In genomic region chr2:138827426-138828054, GRCh38 we compare ENCODE assay signal across 8 cellular contexts. TPM values are rescaled to one million over a fixed set of nuclear protein-coding genes. Genes with fewer than 3 reads are reported as not detected.
DNase-seq lines count a peak whose midpoint lies in the region; ATAC-seq and TF ChIP-seq lines count a peak whose summit lies in the region.
"Had no signal": no experiment of that assay in that cellular context is flagged by ENCODE, and none has a peak within 500 bp of the region (broad histone marks: within the 10 kb centered on the region; RNA-seq: fewer than 3 reads in every experiment).

No MANE protein-coding gene starts in this region.

- peaks cover 3% of the 10 kb centered on the region for H3K4me1 Mint-ChIP-seq in brain
- H3K4me1 Mint-ChIP-seq: activated naive CD4-positive, alpha-beta T cell treated with anti-CD3 and anti-CD28 coated beads, Interleukin-2, amount 50 U/mL, for 24 hours had no signal

- WGBS in stomach, 5 donors: 18 to 34% (median 24%) methylated on average over 3 of the region's 3 CpGs

- peaks cover 0 to 4% (median 0%) of the 10 kb centered on the region in 4 donors for H3K4me1 ChIP-seq in stomach

- no peak overlapping the region for H3K4me3 Mint-ChIP-seq in brain
- H3K4me3 Mint-ChIP-seq: activated naive CD4-positive, alpha-beta T cell treated with anti-CD3 and anti-CD28 coated beads, Interleukin-2, amount 50 U/mL, for 24 hours had no signal

- H3K27me3 ChIP-seq in stomach: no peaks in the 10 kb centered on the region

- peak; percentile 73 for ATAC-seq in HG03565 (IDR thresholded peaks at IDR 0.05; ENCODE audit: unreplicated experiment)

- no peak overlapping the region for H3K27ac ChIP-seq in stomach

- no peaks in the 10 kb centered on the region for H3K9me3 ChIP-seq in stomach

- H3K36me3 Mint-ChIP-seq in brain: no peaks in the 10 kb centered on the region
- H3K36me3 Mint-ChIP-seq: activated naive CD4-positive, alpha-beta T cell treated with anti-CD3 and anti-CD28 coated beads, Interleukin-2, amount 50 U/mL, for 24 hours had no signal

- no peak overlapping the region for H3K4me3 ChIP-seq in stomach

- H3K27ac Mint-ChIP-seq in brain: peak overlapping the region in 1 of 5 experiments; percentile 11
- H3K27ac Mint-ChIP-seq: activated naive CD4-positive, alpha-beta T cell treated with anti-CD3 and anti-CD28 coated beads, Interleukin-2, amount 50 U/mL, for 24 hours had no signal

- intact Hi-C loops in stomach (cut with DNase I; ENCODE audit: low total_unique reads): no loop called here

- TF ChIP-seq CTCF in GM20000 (IDR thresholded peaks at IDR 0.05; ENCODE audit: extremely low read depth, missing control alignments) (peak; percentile 33), brain (conservative IDR thresholded peaks at IDR 0.05) (peak; percentile 77 to 84), stomach (IDR thresholded peaks at IDR 0.05) (peak in 5 of 7 experiments; percentile 34 to 59 (median 54))

- H3K27me3 Mint-ChIP-seq in brain: peaks cover 7% of the 10 kb centered on the region

- DNase-seq in ELR (ENCODE audit: low read depth) (peak; percentile 69), GM20000 (ENCODE audit: low spot score) (peak; percentile 46), NCI-H82 (lab: John Stamatoyannopoulos, UW) (peak; percentile 86), iPS-NIHi7 (ENCODE audit: extremely low spot score) (peak; percentile 49), stomach (no peak)

- H3K9me3 Mint-ChIP-seq in brain: no peaks in the 10 kb centered on the region
- H3K9me3 Mint-ChIP-seq: activated naive CD4-positive, alpha-beta T cell treated with anti-CD3 and anti-CD28 coated beads, Interleukin-2, amount 50 U/mL, for 24 hours had no signal

- no peaks in the 10 kb centered on the region for H3K36me3 ChIP-seq in stomach

- no peak for TF ChIP-seq EP300 in stomach (IDR thresholded peaks at IDR 0.05)

- TF ChIP-seq POLR2A in stomach (IDR thresholded peaks at IDR 0.05): no peak

RNA-seq across cellular contexts. Expression of gene NXPH2, which starts 47.4 kb away (rescaled TPM):
- polyA plus RNA-seq in brain (ENCODE audit: insufficient read depth, low read depth, low replicate concordance): not detected
- 1 to 10 TPM in 1 of 5 donors, not detected in 4; 1.1 TPM for total RNA-seq in stomach
- polyA plus RNA-seq in stomach: not detected
